In the genomic region with DNA sequence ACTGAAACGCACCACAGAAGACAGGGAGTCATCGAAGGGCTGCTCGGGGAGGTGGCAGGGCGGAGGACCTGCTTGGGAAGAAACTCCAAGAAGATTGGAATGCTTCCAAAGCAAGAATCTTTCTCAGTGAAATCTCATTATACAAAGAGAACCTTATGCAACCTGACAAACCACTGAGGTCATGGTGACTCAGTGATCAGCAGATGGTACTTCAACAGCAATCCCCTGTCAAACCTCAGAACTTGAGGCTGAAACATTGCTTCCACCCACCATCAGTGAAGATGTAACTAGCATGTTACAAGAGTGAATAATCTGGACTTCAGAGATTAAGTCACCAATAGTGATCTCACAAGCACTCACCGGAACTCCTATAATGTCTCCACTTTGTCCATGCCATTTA, we compare ENCODE assay signal across 7 cellular contexts.
DNase-seq lines count a peak whose midpoint lies in the region; ATAC-seq, FAIRE-seq and TF ChIP-seq lines count a peak whose summit lies in the region.
"Not testable (repeated sequence)": the region's sequence is repeated elsewhere in the genome, so short reads cannot be mapped to it uniquely, and the experiment has no call there.

No MANE protein-coding gene starts in this region.

- H3K4me1 Mint-ChIP-seq in activated CD8-positive, alpha-beta T cell treated with anti-CD3 and anti-CD28 coated beads for 36 hours (ENCODE audit: low read depth); astrocyte (ENCODE audit: low read depth, unreplicated experiment); naive thymus-derived CD4-positive, alpha-beta T cell; stimulated activated effector memory CD8-positive, alpha-beta T cell treated with anti-CD3 and anti-CD28 coated beads, Interleukin-12 subunit alpha, Interleukin-12 subunit beta, amount 100 ng/mL, for 72 hours: not testable (repeated sequence)

- peak overlapping the region; percentile 67 for H3K9ac ChIP-seq in GM23248
- H3K9ac ChIP-seq in astrocyte (ENCODE audit: low read length), result peak overlapping the region; percentile 27

- H4K20me1 ChIP-seq in GM23248 (ENCODE audit: insufficient read depth); astrocyte (ENCODE audit: insufficient read depth, low read length): not testable (repeated sequence)

- H2AFZ ChIP-seq in GM23248; astrocyte (ENCODE audit: low read depth, low read length): not testable (repeated sequence)

- not testable (repeated sequence) for H3K4me3 Mint-ChIP-seq in activated CD8-positive, alpha-beta T cell treated with anti-CD3 and anti-CD28 coated beads for 36 hours; astrocyte (ENCODE audit: unreplicated experiment); naive thymus-derived CD4-positive, alpha-beta T cell; stimulated activated effector memory CD8-positive, alpha-beta T cell treated with anti-CD3 and anti-CD28 coated beads, Interleukin-12 subunit alpha, Interleukin-12 subunit beta, amount 100 ng/mL, for 72 hours

- H3K27ac ChIP-seq in GM23248, result peak overlapping the region; percentile 90
- H3K27ac ChIP-seq in astrocyte (ENCODE audit: low read depth, low read length); gastroesophageal sphincter; naive thymus-derived CD4-positive, alpha-beta T cell (ENCODE audit: low read depth, low read length): not testable (repeated sequence)

- POLR2A ChIA-PET in activated CD8-positive, alpha-beta T cell treated with anti-CD3 and anti-CD28 coated beads for 36 hours (lab: Charles Lee); naive thymus-derived CD4-positive, alpha-beta T cell (lab: Charles Lee): not testable (repeated sequence)

- H3F3A ChIP-seq in GM23248 (ENCODE audit: insufficient read depth), result peaks cover 23% of the 10 kb centered on the region

- H3K4me3 ChIP-seq in GM23248; astrocyte (ENCODE audit: insufficient read depth, low read depth, low read length); gastroesophageal sphincter; naive thymus-derived CD4-positive, alpha-beta T cell (ENCODE audit: low read length): not testable (repeated sequence)

- H3K79me2 ChIP-seq in GM23248 (ENCODE audit: insufficient read depth); astrocyte (ENCODE audit: insufficient read depth, low read length): not testable (repeated sequence)

- intact Hi-C loops in activated CD8-positive, alpha-beta T cell treated with anti-CD3 and anti-CD28 coated beads for 36 hours (cut with micrococcal nuclease); naive thymus-derived CD4-positive, alpha-beta T cell (cut with micrococcal nuclease): not testable (repeated sequence)

- not testable (repeated sequence) for H3K9me3 Mint-ChIP-seq in activated CD8-positive, alpha-beta T cell treated with anti-CD3 and anti-CD28 coated beads for 36 hours; astrocyte (ENCODE audit: unreplicated experiment); naive thymus-derived CD4-positive, alpha-beta T cell; stimulated activated effector memory CD8-positive, alpha-beta T cell treated with anti-CD3 and anti-CD28 coated beads, Interleukin-12 subunit alpha, Interleukin-12 subunit beta, amount 100 ng/mL, for 72 hours

- 0 to 5% methylated on average over 4 to 5 of the region's 5 CpGs for WGBS in GM23248 (ENCODE audit: low coverage in 1 of 2, low lambda C conversion rate in 2 of 2, missing lambda C conversion rate in 2 of 2), 2 experiments
- WGBS in gastroesophageal sphincter (ENCODE audit: low coverage in 1 of 2), 2 donors, result no CpG with 5 or more reads among the region's 5 CpGs

- CTCF ChIA-PET in activated CD8-positive, alpha-beta T cell treated with anti-CD3 and anti-CD28 coated beads for 36 hours (lab: Charles Lee); naive thymus-derived CD4-positive, alpha-beta T cell (lab: Charles Lee): not testable (repeated sequence)

- H3K9me2 ChIP-seq in GM23248 (ENCODE audit: insufficient read depth), result not testable (repeated sequence)

- in situ Hi-C loops in GM23248 (cut with MboI), result not testable (repeated sequence)

- H3K9me3 ChIP-seq in GM23248 (ENCODE audit: low read depth); astrocyte (ENCODE audit: insufficient read depth, low read depth, low read length); gastroesophageal sphincter; naive thymus-derived CD4-positive, alpha-beta T cell (ENCODE audit: control insufficient read depth in 2 of 3, low read length in 3 of 3): not testable (repeated sequence)

- H3K36me3 ChIP-seq in GM23248 (ENCODE audit: low read depth); astrocyte (ENCODE audit: insufficient read depth, low read length); gastroesophageal sphincter; naive thymus-derived CD4-positive, alpha-beta T cell (ENCODE audit: control insufficient read depth in 2 of 3, insufficient read depth in 3 of 3, low read length in 3 of 3): not testable (repeated sequence)

- not testable (repeated sequence) for TF ChIP-seq POLR2A in gastroesophageal sphincter (IDR thresholded peaks at IDR 0.05)

- H3K4me1 ChIP-seq in GM23248 (ENCODE audit: insufficient read depth); astrocyte (ENCODE audit: insufficient read depth, low read length); gastroesophageal sphincter; naive thymus-derived CD4-positive, alpha-beta T cell (ENCODE audit: control insufficient read depth in 2 of 2, insufficient read depth in 2 of 2, low read length in 2 of 2): not testable (repeated sequence)

- H3K27ac Mint-ChIP-seq in activated CD8-positive, alpha-beta T cell treated with anti-CD3 and anti-CD28 coated beads for 36 hours; astrocyte (ENCODE audit: unreplicated experiment); naive thymus-derived CD4-positive, alpha-beta T cell; stimulated activated effector memory CD8-positive, alpha-beta T cell treated with anti-CD3 and anti-CD28 coated beads, Interleukin-12 subunit alpha, Interleukin-12 subunit beta, amount 100 ng/mL, for 72 hours: not testable (repeated sequence)

- DNase-seq in GM23248; RCC 7860 (ENCODE audit: low spot score); activated CD8-positive, alpha-beta T cell treated with anti-CD3 and anti-CD28 coated beads for 36 hours; astrocyte (ENCODE audit: low read depth); naive thymus-derived CD4-positive, alpha-beta T cell; stimulated activated effector memory CD8-positive, alpha-beta T cell treated with anti-CD3 and anti-CD28 coated beads, Interleukin-12 subunit alpha, Interleukin-12 subunit beta, amount 100 ng/mL, for 72 hours (ENCODE audit: low spot score in 2 of 2): not testable (repeated sequence)

- TF ChIP-seq CTCF in activated CD8-positive, alpha-beta T cell treated with anti-CD3 and anti-CD28 coated beads for 36 hours (IDR thresholded peaks at IDR 0.05); astrocyte (IDR thresholded peaks at IDR 0.05; ENCODE audit: insufficient read depth, low read depth, low read length); gastroesophageal sphincter (IDR thresholded peaks at IDR 0.05): not testable (repeated sequence)

- not testable (repeated sequence) for H3K27me3 Mint-ChIP-seq in activated CD8-positive, alpha-beta T cell treated with anti-CD3 and anti-CD28 coated beads for 36 hours; astrocyte (ENCODE audit: low read depth, unreplicated experiment)
- peaks cover 0 to 11% (median 0%) of the 10 kb centered on the region in 5 donors for H3K27me3 Mint-ChIP-seq in naive thymus-derived CD4-positive, alpha-beta T cell

- H3K4me2 ChIP-seq in GM23248 (ENCODE audit: unreplicated experiment), result not testable (repeated sequence)
- H3K4me2 ChIP-seq in astrocyte (ENCODE audit: low read length), result peak overlapping the region; percentile 41

- peak; percentile 96 for FAIRE-seq in RCC 7860 (lab: Jason Lieb, UNC)
- peak; percentile 97 for FAIRE-seq in astrocyte (lab: Jason Lieb, UNC)

- not testable (repeated sequence) for H3K36me3 Mint-ChIP-seq in activated CD8-positive, alpha-beta T cell treated with anti-CD3 and anti-CD28 coated beads for 36 hours (ENCODE audit: low read depth); astrocyte (ENCODE audit: low read depth, unreplicated experiment); naive thymus-derived CD4-positive, alpha-beta T cell; stimulated activated effector memory CD8-positive, alpha-beta T cell treated with anti-CD3 and anti-CD28 coated beads, Interleukin-12 subunit alpha, Interleukin-12 subunit beta, amount 100 ng/mL, for 72 hours

- not testable (repeated sequence) for H3K27me3 ChIP-seq in GM23248 (replicated peaks; ENCODE audit: insufficient read depth); astrocyte (ENCODE audit: insufficient read depth, low read length); gastroesophageal sphincter; naive thymus-derived CD4-positive, alpha-beta T cell (ENCODE audit: control insufficient read depth in 2 of 2, insufficient read depth in 2 of 2, low read length in 2 of 2)

- TF ChIP-seq EP300 in gastroesophageal sphincter (IDR thresholded peaks at IDR 0.05), result not testable (repeated sequence)

- peak; percentile 95 for ATAC-seq in activated CD8-positive, alpha-beta T cell treated with anti-CD3 and anti-CD28 coated beads for 36 hours
- peak; percentile 77 for ATAC-seq in gastroesophageal sphincter
- ATAC-seq in naive thymus-derived CD4-positive, alpha-beta T cell, result peak; percentile 41
- peak; percentile 99 for ATAC-seq in stimulated activated effector memory CD8-positive, alpha-beta T cell treated with anti-CD3 and anti-CD28 coated beads, Interleukin-12 subunit alpha, Interleukin-12 subunit beta, amount 100 ng/mL, for 72 hours

Comparison
In these comparisons a context has a peak if more than half of its experiments do, and no peak if none do; other contexts are left out.
1. ATAC-seq: peak in every context shown above with its lines; median percentile 99 in stimulated activated effector memory CD8-positive, alpha-beta T cell treated with anti-CD3 and anti-CD28 coated beads, Interleukin-12 subunit alpha, Interleukin-12 subunit beta, amount 100 ng/mL, for 72 hours; 95 in activated CD8-positive, alpha-beta T cell treated with anti-CD3 and anti-CD28 coated beads for 36 hours; 77 in gastroesophageal sphincter; 41 in naive thymus-derived CD4-positive, alpha-beta T cell.